ENCODE assay signal across 32 cellular contexts in the genomic region with DNA sequence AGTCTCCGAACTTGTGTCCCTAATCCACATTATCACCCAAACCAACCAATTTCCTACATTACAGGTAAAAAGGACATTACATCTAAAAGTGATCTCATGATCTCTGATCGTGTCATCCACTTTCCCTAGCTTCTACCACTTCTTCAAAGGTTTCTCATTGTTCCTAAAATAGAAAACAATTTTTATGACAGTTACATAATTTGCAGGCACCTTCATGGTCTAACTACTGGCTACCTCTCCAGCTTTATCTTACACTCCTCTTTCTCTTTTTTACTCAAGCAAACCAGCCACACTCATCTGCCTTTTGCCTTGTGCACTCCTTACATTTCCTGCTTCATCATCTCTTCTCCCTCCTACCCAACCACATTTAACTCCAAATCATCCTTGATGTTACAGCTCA.
"Had no signal": no experiment of that assay in that cellular context is flagged by ENCODE, and none has a peak within 500 bp of the region (broad histone marks: within the 10 kb centered on the region; RNA-seq: fewer than 3 reads in every experiment).

No MANE protein-coding gene starts in this region.

- H3K9me3 ChIP-seq: colonic mucosa had no signal

- H3K4me1 Mint-ChIP-seq: activated CD4-positive, alpha-beta memory T cell treated with anti-CD3 and anti-CD28 coated beads, Interleukin-2, amount 10 ng/mL, durations not matched to agents 7 days and 5 days; activated CD4-positive, alpha-beta T cell treated with anti-CD3 and anti-CD28 coated beads for 36 hours; activated CD4-positive, alpha-beta T cell treated with anti-CD3 and anti-CD28 coated beads, Interleukin-2, amount 10 ng/mL, durations not matched to agents 7 days and 5 days; activated naive CD4-positive, alpha-beta T cell treated with anti-CD3 and anti-CD28 coated beads, Interleukin-2, amount 10 ng/mL, durations not matched to agents 7 days and 5 days; activated naive CD8-positive, alpha-beta T cell treated with anti-CD3 and anti-CD28 coated beads, Interleukin-2, amount 10 ng/mL, durations not matched to agents 7 days and 5 days; T-helper 17 cell had no signal

- FAIRE-seq: astrocyte, endometrium, endothelial cell of umbilical vein, frontal cortex had no signal

- H3K27ac ChIP-seq: brain microvascular endothelial cell, cardiac muscle cell, colonic mucosa, epithelial cell of prostate had no signal

- DNase-seq: activated CD4-positive, alpha-beta memory T cell treated with anti-CD3 and anti-CD28 coated beads, Interleukin-2, amount 10 ng/mL, durations not matched to agents 7 days and 5 days; activated CD4-positive, alpha-beta T cell treated with anti-CD3 and anti-CD28 coated beads for 36 hours; activated CD4-positive, alpha-beta T cell treated with anti-CD3 and anti-CD28 coated beads, Interleukin-2, amount 10 ng/mL, durations not matched to agents 7 days and 5 days; activated CD4-positive, alpha-beta T cell treated with anti-CD3 and anti-CD28 coated beads, Interleukin-2, amount 50 U/mL, for 4 hours; activated CD4-positive, CD25-positive, alpha-beta regulatory T cell; activated CD4-positive, CD25-positive, alpha-beta regulatory T cell treated with anti-CD3 and anti-CD28 coated beads, Interleukin-2, amount 50 U/mL, for 72 hours; activated CD8-positive, alpha-beta memory T cell treated with anti-CD3 and anti-CD28 coated beads, Interleukin-2, amount 50 U/mL, for 48 hours; activated gamma-delta T cell; activated naive CD4-positive, alpha-beta T cell; activated naive CD4-positive, alpha-beta T cell treated with anti-CD3 and anti-CD28 coated beads, Interleukin-2, amount 10 ng/mL, durations not matched to agents 7 days and 5 days; activated naive CD8-positive, alpha-beta T cell treated with anti-CD3 and anti-CD28 coated beads, Interleukin-2, amount 10 ng/mL, durations not matched to agents 7 days and 5 days; activated T-cell treated with anti-CD3 and anti-CD28 coated beads for 4 hours; activated T-cell treated with anti-CD3 and anti-CD28 coated beads, Interleukin-2, amount 50 U/mL, for 24 hours; activated T-cell treated with anti-CD3 and anti-CD28 coated beads, Interleukin-2, amount 50 U/mL, for 72 hours; brain microvascular endothelial cell; central memory CD4-positive, alpha-beta T cell; cerebellar nuclear complex; colonic mucosa; effector CD8-positive, alpha-beta T cell; foreskin fibroblast; head of caudate nucleus; T-helper 1 cell; T-helper 17 cell; T1000 had no signal

- H3K36me3 Mint-ChIP-seq: activated naive CD4-positive, alpha-beta T cell treated with anti-CD3 and anti-CD28 coated beads, Interleukin-2, amount 10 ng/mL, durations not matched to agents 7 days and 5 days; activated naive CD8-positive, alpha-beta T cell treated with anti-CD3 and anti-CD28 coated beads, Interleukin-2, amount 10 ng/mL, durations not matched to agents 7 days and 5 days had no signal

- H3K4me1 ChIP-seq: colonic mucosa had no signal

- H3K27me3 Mint-ChIP-seq: activated CD4-positive, alpha-beta memory T cell treated with anti-CD3 and anti-CD28 coated beads, Interleukin-2, amount 10 ng/mL, durations not matched to agents 7 days and 5 days; activated CD4-positive, alpha-beta T cell treated with anti-CD3 and anti-CD28 coated beads for 36 hours; activated CD4-positive, alpha-beta T cell treated with anti-CD3 and anti-CD28 coated beads, Interleukin-2, amount 10 ng/mL, durations not matched to agents 7 days and 5 days; activated naive CD4-positive, alpha-beta T cell treated with anti-CD3 and anti-CD28 coated beads, Interleukin-2, amount 10 ng/mL, durations not matched to agents 7 days and 5 days; activated naive CD8-positive, alpha-beta T cell treated with anti-CD3 and anti-CD28 coated beads, Interleukin-2, amount 10 ng/mL, durations not matched to agents 7 days and 5 days; activated T-cell treated with anti-CD3 and anti-CD28 coated beads, Interleukin-2, amount 50 U/mL, for 24 hours; T-helper 17 cell had no signal

- H3K27me3 ChIP-seq: brain microvascular endothelial cell, cardiac muscle cell, colonic mucosa had no signal

- H3K4me3 Mint-ChIP-seq: activated CD4-positive, alpha-beta memory T cell treated with anti-CD3 and anti-CD28 coated beads, Interleukin-2, amount 10 ng/mL, durations not matched to agents 7 days and 5 days; activated CD4-positive, alpha-beta T cell treated with anti-CD3 and anti-CD28 coated beads for 36 hours; activated CD4-positive, alpha-beta T cell treated with anti-CD3 and anti-CD28 coated beads, Interleukin-2, amount 10 ng/mL, durations not matched to agents 7 days and 5 days; activated naive CD4-positive, alpha-beta T cell treated with anti-CD3 and anti-CD28 coated beads, Interleukin-2, amount 10 ng/mL, durations not matched to agents 7 days and 5 days; activated naive CD8-positive, alpha-beta T cell treated with anti-CD3 and anti-CD28 coated beads, Interleukin-2, amount 10 ng/mL, durations not matched to agents 7 days and 5 days; activated T-cell treated with anti-CD3 and anti-CD28 coated beads, Interleukin-2, amount 50 U/mL, for 24 hours; activated T-cell treated with anti-CD3 and anti-CD28 coated beads, Interleukin-2, amount 50 U/mL, for 72 hours; T-helper 17 cell; T-helper 2 cell treated with Interferon-gamma antibody and Interleukin-4, amounts not matched to agents 5 μg/mL and 100 μg/mL, for 36 hours had no signal

- H3K27ac Mint-ChIP-seq: activated CD4-positive, alpha-beta memory T cell treated with anti-CD3 and anti-CD28 coated beads, Interleukin-2, amount 10 ng/mL, durations not matched to agents 7 days and 5 days; activated CD4-positive, alpha-beta T cell treated with anti-CD3 and anti-CD28 coated beads for 36 hours; activated CD4-positive, alpha-beta T cell treated with anti-CD3 and anti-CD28 coated beads, Interleukin-2, amount 10 ng/mL, durations not matched to agents 7 days and 5 days; activated naive CD4-positive, alpha-beta T cell treated with anti-CD3 and anti-CD28 coated beads, Interleukin-2, amount 10 ng/mL, durations not matched to agents 7 days and 5 days; activated naive CD4-positive, alpha-beta T cell treated with anti-CD3 and anti-CD28 coated beads, Interleukin-2, amount 50 U/mL, for 72 hours; activated naive CD8-positive, alpha-beta T cell treated with anti-CD3 and anti-CD28 coated beads, Interleukin-2, amount 10 ng/mL, durations not matched to agents 7 days and 5 days; activated T-cell treated with anti-CD3 and anti-CD28 coated beads, Interleukin-2, amount 50 U/mL, for 24 hours; activated T-cell treated with anti-CD3 and anti-CD28 coated beads, Interleukin-2, amount 50 U/mL, for 72 hours; T-helper 17 cell; T-helper 2 cell treated with Interferon-gamma antibody and Interleukin-4, amounts not matched to agents 5 μg/mL and 100 μg/mL, for 36 hours had no signal
